ENCODE assay signal across 9 cellular contexts in genomic region chr2:226118471-226119429, GRCh38.
A peak's percentile ranks its signal among the peaks of the same experiment; 100 is the strongest.
DNase-seq lines count a peak whose midpoint lies in the region; ATAC-seq and TF ChIP-seq lines count a peak whose summit lies in the region.
"Had no signal": no experiment of that assay in that cellular context is flagged by ENCODE, and none has a peak within 500 bp of the region (broad histone marks: within the 10 kb centered on the region; RNA-seq: fewer than 3 reads in every experiment).

No MANE protein-coding gene starts in this region.

- intact Hi-C loops in CD8-positive, alpha-beta T cell (cut with DNase I, micrococcal nuclease) = no loop called here
- intact Hi-C loops in activated naive CD4-positive, alpha-beta T cell treated with anti-CD3 and anti-CD28 coated beads for 36 hours (cut with micrococcal nuclease) = no loop called here

- H3K27me3 Mint-ChIP-seq in neural crest cell (ENCODE audit: low read depth) = no peaks in the 10 kb centered on the region
- no peaks in the 10 kb centered on the region for H3K27me3 Mint-ChIP-seq in CD8-positive, alpha-beta T cell (ENCODE audit: low read depth)
- no peaks in the 10 kb centered on the region for H3K27me3 Mint-ChIP-seq in activated naive CD4-positive, alpha-beta T cell treated with anti-CD3 and anti-CD28 coated beads for 36 hours (ENCODE audit: low read depth)

- peaks cover 5% of the 10 kb centered on the region for H3K9me3 Mint-ChIP-seq in neural crest cell
- no peaks in the 10 kb centered on the region for H3K9me3 Mint-ChIP-seq in CD8-positive, alpha-beta T cell
- no peaks in the 10 kb centered on the region for H3K9me3 Mint-ChIP-seq in activated naive CD4-positive, alpha-beta T cell treated with anti-CD3 and anti-CD28 coated beads for 36 hours
- H3K9me3 Mint-ChIP-seq: activated CD4-positive, alpha-beta memory T cell treated with anti-CD3 and anti-CD28 coated beads for 36 hours had no signal

- H3K4me3 ChIP-seq in CD8-positive, alpha-beta T cell (ENCODE audit: low read depth, low read length) = no peak overlapping the region

- ATAC-seq in CD8-positive, alpha-beta T cell = no peak

- no peaks in the 10 kb centered on the region for H3K4me1 ChIP-seq in CD8-positive, alpha-beta T cell (ENCODE audit: insufficient read depth, low read length)

- peaks cover 42% of the 10 kb centered on the region for H3K4me1 Mint-ChIP-seq in neural crest cell
- H3K4me1 Mint-ChIP-seq in CD8-positive, alpha-beta T cell (ENCODE audit: low read depth) = no peaks in the 10 kb centered on the region
- H3K4me1 Mint-ChIP-seq in activated naive CD4-positive, alpha-beta T cell treated with anti-CD3 and anti-CD28 coated beads for 36 hours (ENCODE audit: low read depth) = peaks cover 2% of the 10 kb centered on the region

- H3K9me3 ChIP-seq in CD8-positive, alpha-beta T cell (ENCODE audit: low read length) = no peaks in the 10 kb centered on the region

- peaks cover 3% of the 10 kb centered on the region for H3K36me3 Mint-ChIP-seq in neural crest cell (ENCODE audit: low read depth)
- no peaks in the 10 kb centered on the region for H3K36me3 Mint-ChIP-seq in CD8-positive, alpha-beta T cell
- H3K36me3 Mint-ChIP-seq in activated naive CD4-positive, alpha-beta T cell treated with anti-CD3 and anti-CD28 coated beads for 36 hours (ENCODE audit: low read depth) = no peaks in the 10 kb centered on the region
- H3K36me3 Mint-ChIP-seq: activated CD4-positive, alpha-beta memory T cell treated with anti-CD3 and anti-CD28 coated beads for 36 hours had no signal

- TF ChIP-seq CTCF in AG09319 (IDR thresholded peaks at IDR 0.05; ENCODE audit: low read depth, low read length) (no peak), neural crest cell (conservative IDR thresholded peaks at IDR 0.05) (no peak)
- TF ChIP-seq CTCF in CD8-positive, alpha-beta T cell (IDR thresholded peaks at IDR 0.05) = no peak

- H3K36me3 ChIP-seq in CD8-positive, alpha-beta T cell (ENCODE audit: insufficient read depth, low read length) = no peaks in the 10 kb centered on the region

- no peaks in the 10 kb centered on the region for H3K27me3 ChIP-seq in CD8-positive, alpha-beta T cell (ENCODE audit: insufficient read depth, low read length)

- H3K27ac ChIP-seq in CD8-positive, alpha-beta T cell (ENCODE audit: low read depth, low read length) = no peak overlapping the region

- DNase-seq in AG09319 (ENCODE audit: extremely low read depth, low read depth) = peak; percentile 79
- peak; percentile 86 to 94 for DNase-seq in NOMO-1 (lab: John Stamatoyannopoulos, UW; ENCODE audit: unreplicated experiment in 2 of 2)
- peak; percentile 17 for DNase-seq in epidermal melanocyte (ENCODE audit: insufficient read length, low spot score)
- no peak for DNase-seq in neural crest cell (ENCODE audit: low read depth, low spot score)
- no peak for DNase-seq in CD8-positive, alpha-beta T cell
- DNase-seq in activated naive CD4-positive, alpha-beta T cell treated with anti-CD3 and anti-CD28 coated beads for 36 hours = no peak
- no peak for DNase-seq in stimulated activated naive CD4-positive, alpha-beta T cell (lab: John Stamatoyannopoulos, UW)
- DNase-seq in NCI-H2081 (lab: John Stamatoyannopoulos, UW) = no peak
- DNase-seq: activated CD4-positive, alpha-beta memory T cell treated with anti-CD3 and anti-CD28 coated beads for 36 hours had no signal

- H3K4me3 Mint-ChIP-seq in neural crest cell = no peak overlapping the region
- no peak overlapping the region for H3K4me3 Mint-ChIP-seq in CD8-positive, alpha-beta T cell
- no peak overlapping the region for H3K4me3 Mint-ChIP-seq in activated naive CD4-positive, alpha-beta T cell treated with anti-CD3 and anti-CD28 coated beads for 36 hours
- H3K4me3 Mint-ChIP-seq: activated CD4-positive, alpha-beta memory T cell treated with anti-CD3 and anti-CD28 coated beads for 36 hours had no signal

- H3K27ac Mint-ChIP-seq in neural crest cell (ENCODE audit: unreplicated experiment) = peak overlapping the region; percentile 4
- H3K27ac Mint-ChIP-seq in CD8-positive, alpha-beta T cell = no peak overlapping the region
- no peak overlapping the region for H3K27ac Mint-ChIP-seq in activated naive CD4-positive, alpha-beta T cell treated with anti-CD3 and anti-CD28 coated beads for 36 hours
- H3K27ac Mint-ChIP-seq: activated CD4-positive, alpha-beta memory T cell treated with anti-CD3 and anti-CD28 coated beads for 36 hours had no signal

- POLR2A ChIA-PET in CD8-positive, alpha-beta T cell (lab: Charles Lee) = interaction anchor here (0.7 kb wide), 1 partner anchor 18 kb away, joined by 3 read pairs; no protein-coding TSS in a partner anchor

- CTCF ChIA-PET in CD8-positive, alpha-beta T cell (lab: Charles Lee) = no interaction called here
- CTCF ChIA-PET in activated naive CD4-positive, alpha-beta T cell treated with anti-CD3 and anti-CD28 coated beads for 36 hours (lab: Charles Lee) = no interaction called here

Comparison
In these comparisons a context has a peak if more than half of its experiments do, and no peak if none do; other contexts are left out.
1. DNase-seq: peak in AG09319 (single experiment), NOMO-1 (2 of 2) and epidermal melanocyte (single experiment); none in neural crest cell (single experiment), CD8-positive, alpha-beta T cell (0 of 7), activated naive CD4-positive, alpha-beta T cell treated with anti-CD3 and anti-CD28 coated beads for 36 hours (single experiment), stimulated activated naive CD4-positive, alpha-beta T cell (0 of 6) and NCI-H2081 (0 of 2).